ENCODE assay signal across 19 cellular contexts in genomic region chr14:80615831-80616230, GRCh38.
DNase-seq lines count a peak whose midpoint lies in the region; ATAC-seq, FAIRE-seq and TF ChIP-seq lines count a peak whose summit lies in the region.
"Had no signal": no experiment of that assay in that cellular context is flagged by ENCODE, and none has a peak within 500 bp of the region (broad histone marks: within the 10 kb centered on the region; RNA-seq: fewer than 3 reads in every experiment).

No MANE protein-coding gene starts in this region.

- ATAC-seq in GM18867 (IDR thresholded peaks at IDR 0.05; ENCODE audit: unreplicated experiment) (peak; percentile 99), GM21423 (IDR thresholded peaks at IDR 0.05; ENCODE audit: unreplicated experiment) (peak; percentile 79), HG02973 (IDR thresholded peaks at IDR 0.05; ENCODE audit: unreplicated experiment) (peak; percentile 87), gastrocnemius medialis (no peak)
- ATAC-seq: heart right ventricle, left cardiac atrium, right cardiac atrium, WTC11 had no signal

- H3K27ac ChIP-seq in KMS-11 (peak overlapping the region; percentile 40; the same call in 1 of the 2 replicates), gastrocnemius medialis (no peak overlapping the region)
- H3K27ac ChIP-seq: BLaER1, heart right ventricle, SK-N-MC had no signal

- DNase-seq in activated CD8-positive, alpha-beta memory T cell treated with anti-CD3 and anti-CD28 coated beads, Interleukin-2, amount 50 U/mL, for 48 hours = no peak
- no peak for DNase-seq in gastrocnemius medialis
- no peak for DNase-seq in HTR-8/SVneo (ENCODE audit: insufficient read length, low spot score)
- DNase-seq in SKM-1 treated with dmso at 0.1 percent for 144 hours (lab: John Stamatoyannopoulos, UW; ENCODE audit: unreplicated experiment) = no peak
- DNase-seq: caudate nucleus, EL, heart right ventricle, Kasumi-1, left cardiac atrium, naive B cell, NCI-H2029, right cardiac atrium had no signal

- FAIRE-seq in HTR-8/SVneo (lab: Jason Lieb, UNC) = no peak

- H3K4me1 ChIP-seq in KMS-11 (ENCODE audit: low read depth, poor library complexity, severe bottlenecking) (peaks cover 26% of the 10 kb centered on the region), gastrocnemius medialis (no peaks in the 10 kb centered on the region)
- H3K4me1 ChIP-seq: BLaER1, heart right ventricle had no signal

- TF ChIP-seq CTCF in KMS-11 (conservative IDR thresholded peaks at IDR 0.05; ENCODE audit: low read depth, low read length) (no peak), gastrocnemius medialis (IDR thresholded peaks at IDR 0.05 in 4 of 5, conservative IDR thresholded peaks at IDR 0.05 in 1 of 5) (no peak)

- no peak overlapping the region for H2AFZ ChIP-seq in KMS-11 (ENCODE audit: low read depth)

- no peak overlapping the region for H3K9ac ChIP-seq in KMS-11
- H3K9ac ChIP-seq: BLaER1 had no signal

- H3K36me3 ChIP-seq in KMS-11 (ENCODE audit: insufficient read depth) (no peaks in the 10 kb centered on the region), gastrocnemius medialis (no peaks in the 10 kb centered on the region)
- H3K36me3 ChIP-seq: BLaER1, heart right ventricle had no signal

- in situ Hi-C loops in gastrocnemius medialis (cut with MboI; ENCODE audit: low sequenced_read_pairs in 4 of 4) = no loop called here

- TF ChIP-seq POLR2A in gastrocnemius medialis (IDR thresholded peaks at IDR 0.05) = no peak

- H3K4me3 ChIP-seq in KMS-11 (IDR thresholded peaks at IDR 0.05; ENCODE audit: insufficient read depth, low read depth, low read length) = no peak overlapping the region
- no peak overlapping the region for H3K4me3 ChIP-seq in gastrocnemius medialis
- H3K4me3 ChIP-seq: BLaER1, heart right ventricle, SK-N-MC had no signal

- H3K27me3 ChIP-seq in KMS-11 (ENCODE audit: insufficient read depth, low read depth) (no peaks in the 10 kb centered on the region), gastrocnemius medialis (no peaks in the 10 kb centered on the region)
- H3K27me3 ChIP-seq: BLaER1, heart right ventricle had no signal

- intact Hi-C loops in gastrocnemius medialis (cut with DNase I; ENCODE audit: low total_unique reads) = no loop called here

- H3K79me2 ChIP-seq in KMS-11 (ENCODE audit: insufficient read depth, low read depth) = no peaks in the 10 kb centered on the region

- peak overlapping the region; percentile 63 for H3K4me2 ChIP-seq in KMS-11
- H3K4me2 ChIP-seq: BLaER1 had no signal

- H3K9me3 ChIP-seq in gastrocnemius medialis = no peaks in the 10 kb centered on the region
- H3K9me3 ChIP-seq: heart right ventricle had no signal

- no peaks in the 10 kb centered on the region for H4K20me1 ChIP-seq in KMS-11 (ENCODE audit: insufficient read depth)
- H4K20me1 ChIP-seq: BLaER1 had no signal

Comparison
In these comparisons a context has a peak if more than half of its experiments do, and no peak if none do; other contexts are left out.
1. ATAC-seq: peak in GM18867 (single experiment), GM21423 (single experiment) and HG02973 (single experiment); none in gastrocnemius medialis (0 of 2).